Comparison of ENCODE assay signal across 9 cellular contexts in the genomic region with DNA sequence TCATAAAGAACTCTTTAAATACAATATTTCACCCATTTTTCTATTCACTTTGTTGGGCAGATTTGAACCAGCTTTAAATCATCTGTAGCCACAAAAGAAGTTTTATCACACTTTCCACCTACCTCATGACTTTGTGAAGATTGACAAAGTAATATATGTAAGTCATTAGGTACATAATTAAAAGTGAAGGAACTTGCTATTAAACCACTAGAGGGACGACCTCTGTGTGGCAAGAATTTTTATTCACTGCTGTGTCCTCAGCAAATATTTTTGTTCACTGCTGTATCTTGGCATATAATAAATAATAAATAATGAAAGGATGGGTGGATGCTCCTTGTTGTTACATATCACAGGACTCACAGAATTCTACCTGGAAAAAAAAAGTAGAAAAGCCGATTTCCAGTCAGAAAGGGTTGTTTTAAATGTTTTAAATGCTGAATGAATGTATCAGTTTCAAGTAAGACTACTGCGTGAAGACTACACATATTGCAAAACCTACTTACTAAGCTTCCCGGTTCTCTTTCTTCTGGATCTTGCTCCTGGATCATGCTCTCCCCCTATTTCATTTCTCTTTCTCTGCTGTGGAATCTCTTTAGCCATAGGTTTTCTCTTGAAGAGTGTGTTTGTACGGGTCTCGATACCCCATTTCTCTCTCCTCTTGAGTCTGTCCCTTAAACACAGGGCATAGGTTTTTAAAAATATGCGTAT. TPM values are rescaled to one million over a fixed set of nuclear protein-coding genes. Genes with fewer than 3 reads are reported as not detected.
DNase-seq lines count a peak whose midpoint lies in the region; ATAC-seq and TF ChIP-seq lines count a peak whose summit lies in the region.
"Had no signal": no experiment of that assay in that cellular context is flagged by ENCODE, and none has a peak within 500 bp of the region (broad histone marks: within the 10 kb centered on the region; RNA-seq: fewer than 3 reads in every experiment).

No MANE protein-coding gene starts in this region.

- H3K4me3 Mint-ChIP-seq in activated T-helper 1 cell treated with anti-CD3 and anti-CD28 coated beads, Interleukin-12 subunit alpha, Interleukin-12 subunit beta, Interleukin-2, Interleukin-4 antibody, amounts not matched to agents 30 ng/mL and 10 ng/mL and 1 ng/mL, durations not matched to agents 14 hours and 24 hours and 36 hours = no peak overlapping the region

- H3K4me1 ChIP-seq in cardiac muscle cell (ENCODE audit: low read depth) (peaks cover 20% of the 10 kb centered on the region), heart left ventricle (peaks cover 7 to 80% (median 53%) of the 10 kb centered on the region in 12 donors), hepatocyte (ENCODE audit: insufficient read depth) (peaks cover 26% of the 10 kb centered on the region), uterus (peaks cover 0 to 6% of the 10 kb centered on the region in 2 donors)

- H2AFZ ChIP-seq in hepatocyte = no peak overlapping the region

- 44 to 64% (median 54%) methylated on average over 7 of the region's 7 CpGs for WGBS in heart left ventricle, 4 donors
- WGBS in hepatocyte (ENCODE audit: low lambda C conversion rate, missing lambda C conversion rate) = 66% methylated on average over 7 of the region's 7 CpGs

- no peak for ATAC-seq in heart left ventricle
- no peak for ATAC-seq in HG03095 (IDR thresholded peaks at IDR 0.05; ENCODE audit: unreplicated experiment)
- no peak for ATAC-seq in GM21723 (IDR thresholded peaks at IDR 0.05; ENCODE audit: unreplicated experiment)

- no peak overlapping the region for H3K4me3 ChIP-seq in cardiac muscle cell
- no peak overlapping the region for H3K4me3 ChIP-seq in heart left ventricle
- no peak overlapping the region for H3K4me3 ChIP-seq in hepatocyte
- no peak overlapping the region for H3K4me3 ChIP-seq in uterus

- H3K9me3 ChIP-seq in cardiac muscle cell (ENCODE audit: low read depth) (no peaks in the 10 kb centered on the region), heart left ventricle (no peaks in the 10 kb centered on the region), hepatocyte (ENCODE audit: low read depth) (no peaks in the 10 kb centered on the region), uterus (no peaks in the 10 kb centered on the region)

- H3K9me3 Mint-ChIP-seq in activated T-helper 1 cell treated with anti-CD3 and anti-CD28 coated beads, Interleukin-12 subunit alpha, Interleukin-12 subunit beta, Interleukin-2, Interleukin-4 antibody, amounts not matched to agents 30 ng/mL and 10 ng/mL and 1 ng/mL, durations not matched to agents 14 hours and 24 hours and 36 hours = no peaks in the 10 kb centered on the region

- no peaks in the 10 kb centered on the region for H3K27me3 Mint-ChIP-seq in activated T-helper 1 cell treated with anti-CD3 and anti-CD28 coated beads, Interleukin-12 subunit alpha, Interleukin-12 subunit beta, Interleukin-2, Interleukin-4 antibody, amounts not matched to agents 30 ng/mL and 10 ng/mL and 1 ng/mL, durations not matched to agents 14 hours and 24 hours and 36 hours (ENCODE audit: insufficient read depth)

- TF ChIP-seq POLR2A in heart left ventricle (IDR thresholded peaks at IDR 0.05) = no peak
- no peak for TF ChIP-seq POLR2A in uterus (IDR thresholded peaks at IDR 0.05)

- H3K27me3 ChIP-seq in cardiac muscle cell = no peaks in the 10 kb centered on the region
- H3K27me3 ChIP-seq in heart left ventricle = no peaks in the 10 kb centered on the region
- no peaks in the 10 kb centered on the region for H3K27me3 ChIP-seq in hepatocyte
- no peaks in the 10 kb centered on the region for H3K27me3 ChIP-seq in uterus

- no peaks in the 10 kb centered on the region for H3K9me2 ChIP-seq in hepatocyte (replicated peaks; ENCODE audit: insufficient read depth)

- H3K36me3 Mint-ChIP-seq in activated T-helper 1 cell treated with anti-CD3 and anti-CD28 coated beads, Interleukin-12 subunit alpha, Interleukin-12 subunit beta, Interleukin-2, Interleukin-4 antibody, amounts not matched to agents 30 ng/mL and 10 ng/mL and 1 ng/mL, durations not matched to agents 14 hours and 24 hours and 36 hours (ENCODE audit: low read depth) = peaks cover 11% of the 10 kb centered on the region

- peaks cover 68% of the 10 kb centered on the region for H3K4me1 Mint-ChIP-seq in activated T-helper 1 cell treated with anti-CD3 and anti-CD28 coated beads, Interleukin-12 subunit alpha, Interleukin-12 subunit beta, Interleukin-2, Interleukin-4 antibody, amounts not matched to agents 30 ng/mL and 10 ng/mL and 1 ng/mL, durations not matched to agents 14 hours and 24 hours and 36 hours (ENCODE audit: low read depth)

- H3K4me2 ChIP-seq in hepatocyte = peak overlapping the region; percentile 8

- H4K20me1 ChIP-seq in hepatocyte (ENCODE audit: insufficient read depth, poor library complexity, severe bottlenecking) = peaks cover 78% of the 10 kb centered on the region

- H3K36me3 ChIP-seq in cardiac muscle cell = no peaks in the 10 kb centered on the region
- no peaks in the 10 kb centered on the region for H3K36me3 ChIP-seq in heart left ventricle
- H3K36me3 ChIP-seq in hepatocyte (replicated peaks; ENCODE audit: insufficient read depth, low read depth) = no peaks in the 10 kb centered on the region
- no peaks in the 10 kb centered on the region for H3K36me3 ChIP-seq in uterus

- peak overlapping the region; percentile 34 for H3K27ac ChIP-seq in cardiac muscle cell
- peak overlapping the region in 4 of 12 donors; percentile 2 to 52 (median 20) for H3K27ac ChIP-seq in heart left ventricle
- peak overlapping the region; percentile 44 for H3K27ac ChIP-seq in hepatocyte
- peak overlapping the region; percentile 38 to 57 for H3K27ac ChIP-seq in uterus

- DNase-seq in cardiac muscle cell (ENCODE audit: low read depth in 1 of 2, low spot score in 1 of 2) (peak in 1 of 2 donors; percentile 50), heart left ventricle (no peak), hepatocyte (ENCODE audit: low spot score) (no peak), uterus (no peak), GM19240 (ENCODE audit: insufficient read length, low spot score) (no peak)
- no peak for DNase-seq in activated T-helper 1 cell treated with anti-CD3 and anti-CD28 coated beads, Interleukin-12 subunit alpha, Interleukin-12 subunit beta, Interleukin-2, Interleukin-4 antibody, amounts not matched to agents 30 ng/mL and 10 ng/mL and 1 ng/mL, durations not matched to agents 14 hours and 24 hours and 36 hours (ENCODE audit: low spot score)
- DNase-seq: NCI-H1105 had no signal

- intact Hi-C loops in heart left ventricle (cut with DNase I) = loop anchor here in 1 of 10 donors (2.0 kb wide), 1 partner anchor 89 kb away; no protein-coding TSS in a partner anchor
- intact Hi-C loops in activated T-helper 1 cell treated with anti-CD3 and anti-CD28 coated beads, Interleukin-12 subunit alpha, Interleukin-12 subunit beta, Interleukin-2, Interleukin-4 antibody, amounts not matched to agents 30 ng/mL and 10 ng/mL and 1 ng/mL, durations not matched to agents 14 hours and 24 hours and 36 hours (cut with micrococcal nuclease) = loop anchor here (1.0 to 2.0 kb wide), 3 partner anchors 12 to 77 kb away; no protein-coding TSS in a partner anchor
- intact Hi-C loops in uterus (cut with DNase I; ENCODE audit: low total_unique reads) = no loop called here

- TF ChIP-seq CTCF in cardiac muscle cell (IDR thresholded peaks at IDR 0.05; ENCODE audit: low read depth, low read length) = peak; percentile 12
- peak in 5 of 12 donors; percentile 10 to 29 (median 20) for TF ChIP-seq CTCF in heart left ventricle (IDR thresholded peaks at IDR 0.05)
- peak; percentile 21 for TF ChIP-seq CTCF in hepatocyte (IDR thresholded peaks at IDR 0.05; ENCODE audit: poor library complexity)
- peak in 1 of 4 experiments; percentile 17 for TF ChIP-seq CTCF in uterus (IDR thresholded peaks at IDR 0.05)

- H3K27ac Mint-ChIP-seq in activated T-helper 1 cell treated with anti-CD3 and anti-CD28 coated beads, Interleukin-12 subunit alpha, Interleukin-12 subunit beta, Interleukin-2, Interleukin-4 antibody, amounts not matched to agents 30 ng/mL and 10 ng/mL and 1 ng/mL, durations not matched to agents 14 hours and 24 hours and 36 hours = peak overlapping the region; percentile 82

- H3K79me2 ChIP-seq in hepatocyte = peaks cover 89% of the 10 kb centered on the region

RNA-seq across cellular contexts. Expression of gene KCMF1, which starts 44.8 kb away (rescaled TPM):
- 25.5 and 30.7 TPM in 2 replicates for total RNA-seq in cardiac muscle cell
- polyA plus RNA-seq in cardiac muscle cell = 47.8 and 62.6 TPM in 2 replicates
- total RNA-seq in heart left ventricle = 100 to 1,000 TPM in 1 of 9 donors, 10 to 100 TPM in 8; 58.9 to 104 (median 85.2) TPM
- 10 to 100 TPM; 10.9 to 59.9 TPM for polyA plus RNA-seq in heart left ventricle
- total RNA-seq in activated T-helper 1 cell treated with anti-CD3 and anti-CD28 coated beads, Interleukin-12 subunit alpha, Interleukin-12 subunit beta, Interleukin-2, Interleukin-4 antibody, amounts not matched to agents 30 ng/mL and 10 ng/mL and 1 ng/mL, durations not matched to agents 14 hours and 24 hours and 36 hours = 98.1 and 108 TPM in 2 replicates
- total RNA-seq in hepatocyte = 52.1 and 63.0 TPM in 2 replicates
- polyA plus RNA-seq in hepatocyte = 49.8 and 50.8 TPM in 2 replicates
- 10 to 100 TPM in 3 of 4 donors, 1 to 10 TPM in 1; 6.9 to 58.3 (median 35.9) TPM for total RNA-seq in uterus
